15 cellular contexts compared by ENCODE assay signal in the genomic region with DNA sequence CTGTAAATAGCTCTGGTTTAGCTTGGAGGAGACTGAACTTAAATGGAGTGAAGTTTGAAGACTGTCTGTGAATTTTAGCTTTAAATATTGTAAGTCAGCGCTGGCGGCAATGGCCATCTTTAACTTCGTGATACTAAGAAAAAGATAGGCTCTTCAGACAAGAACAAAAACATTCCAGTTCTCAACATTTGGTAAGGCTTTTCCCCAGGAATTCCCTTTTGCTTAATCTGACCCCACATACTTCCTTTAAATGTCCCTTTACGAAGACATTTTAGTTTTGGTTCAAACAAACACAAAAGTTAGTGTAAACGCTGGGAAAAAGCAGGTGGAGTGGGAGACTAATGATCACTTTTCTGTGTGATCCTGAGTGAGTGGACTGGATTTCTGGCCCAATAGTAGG.
A peak's percentile ranks its signal among the peaks of the same experiment; 100 is the strongest.
DNase-seq lines count a peak whose midpoint lies in the region; ATAC-seq and TF ChIP-seq lines count a peak whose summit lies in the region.
"Had no signal": no experiment of that assay in that cellular context is flagged by ENCODE, and none has a peak within 500 bp of the region (broad histone marks: within the 10 kb centered on the region; RNA-seq: fewer than 3 reads in every experiment).

No MANE protein-coding gene starts in this region.

- H3K9me3 ChIP-seq in heart left ventricle, result no peaks in the 10 kb centered on the region
- H3K9me3 ChIP-seq: stomach had no signal

- in situ Hi-C loops in brain microvascular endothelial cell (cut with HindIII; ENCODE audit: low pct_ligation_motif_present, low sequenced_read_pairs), result no loop called here

- H3K36me3 ChIP-seq in heart left ventricle (no peaks in the 10 kb centered on the region), brain microvascular endothelial cell (replicated peaks) (no peaks in the 10 kb centered on the region)
- H3K36me3 ChIP-seq: stomach had no signal

- H3K4me3 ChIP-seq in heart left ventricle (peak overlapping the region in 3 of 12 donors; percentile 3 to 11 (median 10)), brain microvascular endothelial cell (ENCODE audit: low read depth, low read length) (no peak overlapping the region)
- H3K4me3 ChIP-seq: lung had no signal

- intact Hi-C loops in heart left ventricle (cut with DNase I) (loop anchor here in 8 of 10 donors (2.0 to 10.0 kb wide), 8 partner anchors 49 to 315 kb away; partner anchors contain the start of gene MAML3 (in 1 of the 8)), Right ventricle myocardium superior (cut with DNase I) (loop anchor here (2.0 to 5.0 kb wide), 2 partner anchors 105 to 205 kb away; no protein-coding TSS in a partner anchor), natural killer cell (cut with micrococcal nuclease) (no loop called here)

- H3K36me3 Mint-ChIP-seq in mesothelial cell of epicardium, result no peaks in the 10 kb centered on the region
- no peaks in the 10 kb centered on the region for H3K36me3 Mint-ChIP-seq in type B pancreatic cell
- no peaks in the 10 kb centered on the region for H3K36me3 Mint-ChIP-seq in natural killer cell
- H3K36me3 Mint-ChIP-seq: naive thymus-derived CD4-positive, alpha-beta T cell had no signal

- WGBS in heart left ventricle, 4 donors, result 66 to 68% (median 68%) methylated on average over 5 of the region's 5 CpGs

- DNase-seq in heart left ventricle (no peak), Right ventricle myocardium superior (no peak), brain microvascular endothelial cell (no peak), mesothelial cell of epicardium (ENCODE audit: low spot score in 2 of 2, unreplicated experiment in 2 of 2) (no peak), type B pancreatic cell (ENCODE audit: extremely low spot score, unreplicated experiment) (no peak), GDM1 (lab: John Stamatoyannopoulos, UW) (no peak), natural killer cell (no peak), amygdala (lab: John Stamatoyannopoulos, UW) (no peak)
- DNase-seq: activated CD4-positive, alpha-beta T cell treated with anti-CD3 and anti-CD28 coated beads, Interleukin-2, amount 50 U/mL, for 4 hours; activated naive CD4-positive, alpha-beta T cell treated with anti-CD3 and anti-CD28 coated beads, Interleukin-2, amount 50 U/mL, for 16 hours; foreskin melanocyte; naive thymus-derived CD4-positive, alpha-beta T cell; NCI-H510A treated with DMSO at 0.1 percent for 48 hours had no signal

- H3K9me3 Mint-ChIP-seq in mesothelial cell of epicardium (no peaks in the 10 kb centered on the region), type B pancreatic cell (no peaks in the 10 kb centered on the region), natural killer cell (no peaks in the 10 kb centered on the region)

- H3K27ac ChIP-seq in heart left ventricle (peak overlapping the region in 9 of 12 donors; percentile 5 to 77 (median 45)), brain microvascular endothelial cell (peak overlapping the region; percentile 13)

- no peak for TF ChIP-seq POLR2A in heart left ventricle (IDR thresholded peaks at IDR 0.05)

- H3K27me3 ChIP-seq in heart left ventricle (no peaks in the 10 kb centered on the region), brain microvascular endothelial cell (replicated peaks) (no peaks in the 10 kb centered on the region)
- H3K27me3 ChIP-seq: stomach had no signal

- no peak for ATAC-seq in heart left ventricle
- no peak for ATAC-seq in Right ventricle myocardium superior (ENCODE audit: poor library complexity)
- no peak for ATAC-seq in natural killer cell
- ATAC-seq: naive thymus-derived CD4-positive, alpha-beta T cell had no signal

- no peak for TF ChIP-seq CTCF in heart left ventricle (IDR thresholded peaks at IDR 0.05)
- TF ChIP-seq CTCF in brain microvascular endothelial cell (IDR thresholded peaks at IDR 0.05; ENCODE audit: low read depth, low read length, missing control alignments), result no peak
- no peak for TF ChIP-seq CTCF in mesothelial cell of epicardium (IDR thresholded peaks at IDR 0.05; ENCODE audit: unreplicated experiment)
- TF ChIP-seq CTCF in type B pancreatic cell (conservative IDR thresholded peaks at IDR 0.05), result no peak
- no peak for TF ChIP-seq CTCF in natural killer cell (IDR thresholded peaks at IDR 0.05)

- peaks cover 72% of the 10 kb centered on the region for H3K4me1 Mint-ChIP-seq in mesothelial cell of epicardium
- peaks cover 70% of the 10 kb centered on the region for H3K4me1 Mint-ChIP-seq in type B pancreatic cell (ENCODE audit: unreplicated experiment)
- H3K4me1 Mint-ChIP-seq in natural killer cell, result peaks cover 15 to 17% of the 10 kb centered on the region in 2 donors

- H3K4me3 Mint-ChIP-seq in mesothelial cell of epicardium (peak overlapping the region; percentile 3), type B pancreatic cell (peak overlapping the region; percentile 82), natural killer cell (no peak overlapping the region)

- no peaks in the 10 kb centered on the region for H3K27me3 Mint-ChIP-seq in mesothelial cell of epicardium (ENCODE audit: low read depth)
- no peaks in the 10 kb centered on the region for H3K27me3 Mint-ChIP-seq in type B pancreatic cell
- peaks cover 24 to 53% of the 10 kb centered on the region in 2 donors for H3K27me3 Mint-ChIP-seq in natural killer cell (ENCODE audit: low read depth in 2 of 2)

- H3K27ac Mint-ChIP-seq in mesothelial cell of epicardium, result peak overlapping the region; percentile 94
- H3K27ac Mint-ChIP-seq in type B pancreatic cell, result peak overlapping the region; percentile 94
- H3K27ac Mint-ChIP-seq in natural killer cell, result no peak overlapping the region

- H3K4me1 ChIP-seq in heart left ventricle, result peaks cover 0 to 59% (median 28%) of the 10 kb centered on the region in 12 donors

Comparison
In these comparisons a context has a peak if more than half of its experiments do, and no peak if none do; other contexts are left out.
1. H3K27ac Mint-ChIP-seq: peak in mesothelial cell of epicardium (single experiment) and type B pancreatic cell (single experiment); none in natural killer cell (0 of 2).